ENCODE assay signal across 12 cellular contexts in genomic region chr5:83510199-83510730, GRCh38. TPM values are rescaled to one million over a fixed set of nuclear protein-coding genes. Genes with fewer than 3 reads are reported as not detected.
DNase-seq lines count a peak whose midpoint lies in the region; ATAC-seq, FAIRE-seq and TF ChIP-seq lines count a peak whose summit lies in the region.
"Had no signal": no experiment of that assay in that cellular context is flagged by ENCODE, and none has a peak within 500 bp of the region (broad histone marks: within the 10 kb centered on the region; RNA-seq: fewer than 3 reads in every experiment).

No MANE protein-coding gene starts in this region.

- H3K9me3 ChIP-seq in cardiac muscle cell (ENCODE audit: low read depth) (no peaks in the 10 kb centered on the region), uterus (no peaks in the 10 kb centered on the region)

- H3K4me3 ChIP-seq in cardiac muscle cell (no peak overlapping the region), KMS-11 (IDR thresholded peaks at IDR 0.05; ENCODE audit: insufficient read depth, low read depth, low read length) (no peak overlapping the region), uterus (no peak overlapping the region)

- no peaks in the 10 kb centered on the region for H4K20me1 ChIP-seq in KMS-11 (ENCODE audit: insufficient read depth)

- H3K9ac ChIP-seq in KMS-11: no peak overlapping the region
- H3K9ac ChIP-seq: parathyroid adenoma had no signal

- DNase-seq in cardiac muscle cell (ENCODE audit: low read depth in 1 of 2, low spot score in 1 of 2) (no peak), left ventricle myocardium superior (no peak), uterus (no peak), SW480 (ENCODE audit: low spot score) (no peak), RCC 7860 (ENCODE audit: low spot score) (no peak), COR-L47 (lab: John Stamatoyannopoulos, UW) (no peak)
- DNase-seq: effector CD8-positive, alpha-beta T cell had no signal

- H3K79me2 ChIP-seq in KMS-11 (ENCODE audit: insufficient read depth, low read depth): no peaks in the 10 kb centered on the region
- H3K79me2 ChIP-seq: parathyroid adenoma had no signal

- H3K27me3 ChIP-seq in cardiac muscle cell (no peaks in the 10 kb centered on the region), KMS-11 (ENCODE audit: insufficient read depth, low read depth) (no peaks in the 10 kb centered on the region), uterus (no peaks in the 10 kb centered on the region)

- H3K36me3 ChIP-seq in cardiac muscle cell (peaks cover 45% of the 10 kb centered on the region), KMS-11 (ENCODE audit: insufficient read depth) (no peaks in the 10 kb centered on the region), uterus (no peaks in the 10 kb centered on the region)

- no peak for TF ChIP-seq POLR2A in uterus (IDR thresholded peaks at IDR 0.05)

- intact Hi-C loops in left ventricle myocardium superior (cut with micrococcal nuclease) (no loop called here), uterus (cut with DNase I; ENCODE audit: low total_unique reads) (no loop called here)

- H3K27ac ChIP-seq in cardiac muscle cell (peak overlapping the region; percentile 64), KMS-11 (no peak overlapping the region), uterus (peak overlapping the region; percentile 60 to 62)
- H3K27ac ChIP-seq: parathyroid adenoma had no signal

- H3K4me1 ChIP-seq in cardiac muscle cell (ENCODE audit: low read depth) (peaks cover 12% of the 10 kb centered on the region), KMS-11 (ENCODE audit: low read depth, poor library complexity, severe bottlenecking) (peaks cover 8% of the 10 kb centered on the region), uterus (no peaks in the 10 kb centered on the region)
- H3K4me1 ChIP-seq: parathyroid adenoma had no signal

- no peak for FAIRE-seq in RCC 7860 (lab: Jason Lieb, UNC)
- FAIRE-seq: HepG2, islet of Langerhans had no signal

- 0 out of 2 replicates have a peak overlapping the region, but pooled peaks have one; percentile 3 for H2AFZ ChIP-seq in KMS-11 (ENCODE audit: low read depth)
- H2AFZ ChIP-seq: parathyroid adenoma had no signal

- H3K4me2 ChIP-seq in KMS-11: peak overlapping the region; percentile 31

- ATAC-seq in left ventricle myocardium superior (no peak), HG02642 (IDR thresholded peaks at IDR 0.05; ENCODE audit: poor library complexity, unreplicated experiment) (peak; percentile 69)
- ATAC-seq: HepG2 had no signal

- no peak for TF ChIP-seq CTCF in cardiac muscle cell (IDR thresholded peaks at IDR 0.05; ENCODE audit: low read depth, low read length)
- TF ChIP-seq CTCF in KMS-11 (conservative IDR thresholded peaks at IDR 0.05; ENCODE audit: low read depth, low read length): no peak
- TF ChIP-seq CTCF in uterus (IDR thresholded peaks at IDR 0.05): no peak

RNA-seq across cellular contexts. Expression of gene VCAN, which starts 38.7 kb away (rescaled TPM):
- 414 and 618 TPM in 2 replicates for total RNA-seq in cardiac muscle cell
- polyA plus RNA-seq in cardiac muscle cell: 184 and 273 TPM in 2 replicates
- 16.9 TPM for total RNA-seq in left ventricle myocardium superior
- total RNA-seq in uterus: 100 to 1,000 TPM in 1 of 4 donors, 10 to 100 TPM in 3; 53.0 to 833 (median 65.1) TPM
